ENCODE assay signal across 9 cellular contexts in the genomic region with DNA sequence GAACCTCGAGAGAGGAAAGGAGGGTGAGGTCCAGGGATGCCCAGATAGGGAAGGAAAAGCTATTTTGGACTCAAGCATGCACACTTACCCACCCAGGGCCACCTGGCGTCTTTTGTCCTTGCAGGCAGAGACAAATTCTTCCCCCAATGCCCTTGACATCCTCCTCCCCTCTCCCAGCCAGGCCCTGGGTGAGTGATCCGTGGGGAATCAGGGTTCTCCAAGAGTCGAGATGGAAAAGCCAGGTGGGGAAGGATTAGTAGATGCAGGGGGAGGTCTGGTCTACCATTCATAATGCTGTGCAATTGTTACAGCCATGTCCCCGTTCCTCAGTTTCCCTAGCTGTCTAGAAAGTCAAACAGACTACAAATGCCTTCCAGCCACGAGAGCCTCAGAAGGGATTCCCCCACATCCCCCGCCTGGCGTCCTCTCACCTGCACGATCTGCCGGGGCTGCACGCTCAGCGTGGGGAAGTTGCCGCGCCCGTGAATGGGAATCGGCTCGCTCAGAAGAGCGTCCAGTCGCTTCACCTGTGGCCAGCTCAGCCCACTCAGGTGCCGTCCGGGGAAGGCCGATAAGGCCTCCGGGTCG. TPM values are rescaled to one million over a fixed set of nuclear protein-coding genes. Genes with fewer than 3 reads are reported as not detected.
DNase-seq lines count a peak whose midpoint lies in the region; ATAC-seq and TF ChIP-seq lines count a peak whose summit lies in the region.
"Had no signal": no experiment of that assay in that cellular context is flagged by ENCODE, and none has a peak within 500 bp of the region (broad histone marks: within the 10 kb centered on the region; RNA-seq: fewer than 3 reads in every experiment).

No MANE protein-coding gene starts in this region.

- H3K27me3 ChIP-seq in RWPE2 (ENCODE audit: insufficient read depth, poor library complexity, severe bottlenecking) = no peaks in the 10 kb centered on the region
- H3K27me3 ChIP-seq in adrenal gland = no peaks in the 10 kb centered on the region

- WGBS in adrenal gland, 4 donors = 18 to 33% (median 25%) methylated on average over 10 to 24 of the region's 24 CpGs

- ATAC-seq in RWPE2 (ENCODE audit: low read depth) (no peak), HG03378 (IDR thresholded peaks at IDR 0.05; ENCODE audit: unreplicated experiment) (no peak), GM19328 (IDR thresholded peaks at IDR 0.05; ENCODE audit: unreplicated experiment) (no peak)

- TF ChIP-seq POLR2A in adrenal gland (IDR thresholded peaks at IDR 0.05) = no peak

- H3K4me1 ChIP-seq in RWPE2 (ENCODE audit: insufficient read depth, poor library complexity, severe bottlenecking) (peaks cover 25% of the 10 kb centered on the region), adrenal gland (replicated peaks in 1 of 2) (peaks cover 3 to 6% of the 10 kb centered on the region in 2 donors)

- H3K9me3 ChIP-seq in RWPE2 (ENCODE audit: severe bottlenecking) (no peaks in the 10 kb centered on the region), adrenal gland (replicated peaks in 1 of 3) (no peaks in the 10 kb centered on the region)

- H3K9me3 Mint-ChIP-seq in progenitor cell of endocrine pancreas (ENCODE audit: low read depth) = no peaks in the 10 kb centered on the region

- H3K4me3 ChIP-seq in RWPE2 (ENCODE audit: severe bottlenecking) (peak overlapping the region; percentile 93), fibroblast of the aortic adventitia (ENCODE audit: low read depth, low read length) (peak overlapping the region; percentile 52), adrenal gland (peak overlapping the region in 1 of 4 donors; percentile 48)

- peaks cover 20% of the 10 kb centered on the region for H3K4me1 Mint-ChIP-seq in progenitor cell of endocrine pancreas (ENCODE audit: low read depth)

- H3K27ac Mint-ChIP-seq in progenitor cell of endocrine pancreas = peak overlapping the region; percentile 57

- H3K36me3 ChIP-seq in RWPE2 (ENCODE audit: low read depth) (peaks cover 7% of the 10 kb centered on the region; the same call in 1 of the 2 replicates), adrenal gland (replicated peaks in 1 of 2) (no peaks in the 10 kb centered on the region)

- peaks cover 4% of the 10 kb centered on the region for H3K27me3 Mint-ChIP-seq in progenitor cell of endocrine pancreas

- H3K4me3 Mint-ChIP-seq in progenitor cell of endocrine pancreas (ENCODE audit: low read depth) = peak overlapping the region; percentile 65

- peak; percentile 58 for DNase-seq in COLO668 (lab: John Stamatoyannopoulos, UW; ENCODE audit: unreplicated experiment)
- DNase-seq in RWPE2 (ENCODE audit: low spot score) = no peak
- no peak for DNase-seq in fibroblast of the aortic adventitia (ENCODE audit: low read depth)
- no peak for DNase-seq in progenitor cell of endocrine pancreas (ENCODE audit: low spot score, unreplicated experiment)
- no peak for DNase-seq in adrenal gland
- no peak for DNase-seq in SIG-M5 treated with dmso at 0.1 percent for 504 hours (lab: John Stamatoyannopoulos, UW; ENCODE audit: unreplicated experiment)
- DNase-seq: NCI-H1417 treated with DMSO at 0.1 percent for 48 hours had no signal

- intact Hi-C loops in adrenal gland (cut with DNase I) = no loop called here

- TF ChIP-seq CTCF in RWPE2 (IDR thresholded peaks at IDR 0.05; ENCODE audit: poor library complexity, severe bottlenecking) = no peak
- TF ChIP-seq CTCF in fibroblast of the aortic adventitia (IDR thresholded peaks at IDR 0.05; ENCODE audit: insufficient read depth, low read length) = no peak
- no peak for TF ChIP-seq CTCF in progenitor cell of endocrine pancreas (IDR thresholded peaks at IDR 0.05; ENCODE audit: unreplicated experiment)
- TF ChIP-seq CTCF in adrenal gland (IDR thresholded peaks at IDR 0.05) = no peak

- H3K27ac ChIP-seq in RWPE2 (ENCODE audit: poor library complexity, severe bottlenecking) (peak overlapping the region; percentile 98), adrenal gland (peak overlapping the region in 1 of 5 donors; percentile 51)

- no peaks in the 10 kb centered on the region for H3K36me3 Mint-ChIP-seq in progenitor cell of endocrine pancreas (ENCODE audit: insufficient read depth)

RNA-seq across cellular contexts. Expression of gene TENT5B, which starts 0.6 kb away (rescaled TPM):
- 1.9 and 6.8 TPM in 2 replicates for total RNA-seq in fibroblast of the aortic adventitia (ENCODE audit: low replicate concordance)
- total RNA-seq in progenitor cell of endocrine pancreas = 5.1 and 5.7 TPM in 2 replicates
- total RNA-seq in adrenal gland = 1 to 10 TPM in 4 of 8 donors, under 1 TPM in 4; 0.55 to 7.1 (median 1.00) TPM
- 1 to 10 TPM in 2 of 3 donors, under 1 TPM in 1; 0.51 to 2.8 (median 1.2) TPM for polyA plus RNA-seq in adrenal gland

RNA-seq across cellular contexts. Expression of gene TRNP1, which starts 18.6 kb away (rescaled TPM):
- total RNA-seq in fibroblast of the aortic adventitia (ENCODE audit: low replicate concordance) (11.6 and 19.1 TPM in 2 replicates), progenitor cell of endocrine pancreas (48.8 and 49.3 TPM in 2 replicates), adrenal gland (10 to 100 TPM in 3 of 8 donors, 1 to 10 TPM in 5; 3.9 to 27.8 (median 6.5) TPM)
- polyA plus RNA-seq in adrenal gland = 10 to 100 TPM in 1 of 3 donors, 1 to 10 TPM in 2; 4.6 to 11.1 (median 9.0) TPM

RNA-seq across cellular contexts. Expression of gene KDF1, which starts 51.8 kb away (rescaled TPM):
- total RNA-seq in fibroblast of the aortic adventitia (ENCODE audit: low replicate concordance) (not detected in 2 replicates), progenitor cell of endocrine pancreas (22.2 and 26.1 TPM in 2 replicates), adrenal gland (1 to 10 TPM in 6 of 8 donors, under 1 TPM in 2; 0.53 to 4.0 (median 1.5) TPM)
- under 1 TPM; 0.15 to 0.56 (median 0.54) TPM for polyA plus RNA-seq in adrenal gland
